ENCODE assay signal across 17 cellular contexts in genomic region chr13:79457390-79457789, GRCh38. TPM values are rescaled to one million over a fixed set of nuclear protein-coding genes. Genes with fewer than 3 reads are reported as not detected.
A peak's percentile ranks its signal among the peaks of the same experiment; 100 is the strongest.
DNase-seq lines count a peak whose midpoint lies in the region; ATAC-seq and TF ChIP-seq lines count a peak whose summit lies in the region.
"Had no signal": no experiment of that assay in that cellular context is flagged by ENCODE, and none has a peak within 500 bp of the region (broad histone marks: within the 10 kb centered on the region; RNA-seq: fewer than 3 reads in every experiment).

No MANE protein-coding gene starts in this region.

- H3K4me1 Mint-ChIP-seq in T-helper 1 cell treated with Interleukin-12 subunit alpha and Interleukin-12 subunit beta and Interleukin-4 antibody, amounts not matched to agents 30 μg/mL and 1 μg/mL, for 36 hours (ENCODE audit: low read depth): peaks cover 41% of the 10 kb centered on the region
- peaks cover 21% of the 10 kb centered on the region for H3K4me1 Mint-ChIP-seq in activated naive CD4-positive, alpha-beta T cell treated with anti-CD3 and anti-CD28 coated beads, Interleukin-2, amount 10 ng/mL, durations not matched to agents 7 days and 5 days

- H3K36me3 ChIP-seq in osteoblast (ENCODE audit: insufficient read depth, low read length): no peaks in the 10 kb centered on the region
- H3K36me3 ChIP-seq: cardiac muscle cell, heart left ventricle had no signal

- no peak overlapping the region for H3K4me2 ChIP-seq in osteoblast (ENCODE audit: insufficient read depth, low read length)

- H3K9me3 Mint-ChIP-seq in T-helper 1 cell treated with Interleukin-12 subunit alpha and Interleukin-12 subunit beta and Interleukin-4 antibody, amounts not matched to agents 30 μg/mL and 1 μg/mL, for 36 hours: no peaks in the 10 kb centered on the region
- no peaks in the 10 kb centered on the region for H3K9me3 Mint-ChIP-seq in activated naive CD4-positive, alpha-beta T cell treated with anti-CD3 and anti-CD28 coated beads, Interleukin-2, amount 10 ng/mL, durations not matched to agents 7 days and 5 days
- H3K9me3 Mint-ChIP-seq: natural killer cell treated with Interleukin-12 subunit alpha and Interleukin-12 subunit beta and Interleukin-15 and Interleukin-18, amount 100 ng/mL, for 72 hours had no signal

- H3K4me1 ChIP-seq in osteoblast (ENCODE audit: insufficient read depth, low read length): peaks cover 22% of the 10 kb centered on the region

- H3K27ac ChIP-seq in osteoblast (ENCODE audit: low read depth, low read length): peak overlapping the region; percentile 52
- H3K27ac ChIP-seq: 22Rv1, cardiac muscle cell, heart left ventricle had no signal

- no peaks in the 10 kb centered on the region for H3K27me3 ChIP-seq in osteoblast (ENCODE audit: insufficient read depth, low read length)
- H3K27me3 ChIP-seq: cardiac muscle cell, heart left ventricle had no signal

- no peaks in the 10 kb centered on the region for H4K20me1 ChIP-seq in osteoblast (ENCODE audit: insufficient read depth, low read length)

- H3K4me3 ChIP-seq in osteoblast (ENCODE audit: insufficient read depth, low read length): no peak overlapping the region
- H3K4me3 ChIP-seq: cardiac muscle cell, heart left ventricle had no signal

- peak; percentile 65 for ATAC-seq in GM21526 (IDR thresholded peaks at IDR 0.05; ENCODE audit: low FRiP score, unreplicated experiment)
- peak; percentile 55 for ATAC-seq in HG03175 (IDR thresholded peaks at IDR 0.05; ENCODE audit: unreplicated experiment)
- ATAC-seq: heart left ventricle had no signal

- no peak overlapping the region for H3K4me3 Mint-ChIP-seq in T-helper 1 cell treated with Interleukin-12 subunit alpha and Interleukin-12 subunit beta and Interleukin-4 antibody, amounts not matched to agents 30 μg/mL and 1 μg/mL, for 36 hours
- no peak overlapping the region for H3K4me3 Mint-ChIP-seq in activated naive CD4-positive, alpha-beta T cell treated with anti-CD3 and anti-CD28 coated beads, Interleukin-2, amount 10 ng/mL, durations not matched to agents 7 days and 5 days
- H3K4me3 Mint-ChIP-seq: natural killer cell treated with Interleukin-12 subunit alpha and Interleukin-12 subunit beta and Interleukin-15 and Interleukin-18, amount 100 ng/mL, for 72 hours had no signal

- TF ChIP-seq CTCF in osteoblast (IDR thresholded peaks at IDR 0.05; ENCODE audit: extremely low read depth, low read depth, low read length): no peak

- CTCF ChIA-PET in activated naive CD4-positive, alpha-beta T cell treated with anti-CD3 and anti-CD28 coated beads, Interleukin-2, amount 10 ng/mL, durations not matched to agents 7 days and 5 days (lab: Charles Lee): interaction anchor here (1.7 kb wide), 1 partner anchor 34 kb away, joined by 8 read pairs; no protein-coding TSS in a partner anchor

- peak overlapping the region; percentile 62 for H3K27ac Mint-ChIP-seq in T-helper 1 cell treated with Interleukin-12 subunit alpha and Interleukin-12 subunit beta and Interleukin-4 antibody, amounts not matched to agents 30 μg/mL and 1 μg/mL, for 36 hours
- no peak overlapping the region for H3K27ac Mint-ChIP-seq in activated naive CD4-positive, alpha-beta T cell treated with anti-CD3 and anti-CD28 coated beads, Interleukin-2, amount 10 ng/mL, durations not matched to agents 7 days and 5 days
- H3K27ac Mint-ChIP-seq: progenitor cell of endocrine pancreas had no signal

- no peak overlapping the region for H2AFZ ChIP-seq in osteoblast (ENCODE audit: low read length)

- no peaks in the 10 kb centered on the region for H3K79me2 ChIP-seq in osteoblast (ENCODE audit: insufficient read depth, low read length)

- H3K9me3 ChIP-seq in osteoblast (ENCODE audit: low read depth, low read length): no peaks in the 10 kb centered on the region

- peaks cover 6% of the 10 kb centered on the region for H3K36me3 Mint-ChIP-seq in T-helper 1 cell treated with Interleukin-12 subunit alpha and Interleukin-12 subunit beta and Interleukin-4 antibody, amounts not matched to agents 30 μg/mL and 1 μg/mL, for 36 hours (ENCODE audit: low read depth)
- peaks cover 3% of the 10 kb centered on the region for H3K36me3 Mint-ChIP-seq in activated naive CD4-positive, alpha-beta T cell treated with anti-CD3 and anti-CD28 coated beads, Interleukin-2, amount 10 ng/mL, durations not matched to agents 7 days and 5 days
- H3K36me3 Mint-ChIP-seq: natural killer cell treated with Interleukin-12 subunit alpha and Interleukin-12 subunit beta and Interleukin-15 and Interleukin-18, amount 100 ng/mL, for 72 hours had no signal

- no peaks in the 10 kb centered on the region for H3K27me3 Mint-ChIP-seq in T-helper 1 cell treated with Interleukin-12 subunit alpha and Interleukin-12 subunit beta and Interleukin-4 antibody, amounts not matched to agents 30 μg/mL and 1 μg/mL, for 36 hours (ENCODE audit: low read depth)
- peaks cover 3% of the 10 kb centered on the region for H3K27me3 Mint-ChIP-seq in activated naive CD4-positive, alpha-beta T cell treated with anti-CD3 and anti-CD28 coated beads, Interleukin-2, amount 10 ng/mL, durations not matched to agents 7 days and 5 days
- H3K27me3 Mint-ChIP-seq: natural killer cell treated with Interleukin-12 subunit alpha and Interleukin-12 subunit beta and Interleukin-15 and Interleukin-18, amount 100 ng/mL, for 72 hours had no signal

- DNase-seq in T-helper 1 cell (no peak), osteoblast (ENCODE audit: insufficient read length, low spot score, missing footprints) (no peak), mesenteric fat pad (ENCODE audit: low spot score) (no peak), HUDEP-2 (lab: John Stamatoyannopoulos, UW; ENCODE audit: unreplicated experiment in 76 of 76) (no peak)
- DNase-seq in activated naive CD4-positive, alpha-beta T cell treated with anti-CD3 and anti-CD28 coated beads, Interleukin-2, amount 10 ng/mL, durations not matched to agents 7 days and 5 days: no peak
- DNase-seq: heart left ventricle; NCI-H1694 treated with DMSO at 0.1 percent for 48 hours; NCI-H345; NK-92 treated with Interleukin-12 subunit alpha and Interleukin-12 subunit beta, amount 100 ng/mL, for 24 hours; small intestine had no signal

RNA-seq across cellular contexts. Expression of gene NDFIP2, which starts 23.6 kb away (rescaled TPM):
- total RNA-seq in osteoblast (47.1 and 56.5 TPM in 2 replicates), mesenteric fat pad (19.1 TPM)

RNA-seq across cellular contexts. Expression of gene RBM26, which starts 51.3 kb away (rescaled TPM):
- total RNA-seq in osteoblast (32.7 and 35.5 TPM in 2 replicates), mesenteric fat pad (32.2 TPM)
